Comparison of ENCODE assay signal across 22 cellular contexts in the genomic region with DNA sequence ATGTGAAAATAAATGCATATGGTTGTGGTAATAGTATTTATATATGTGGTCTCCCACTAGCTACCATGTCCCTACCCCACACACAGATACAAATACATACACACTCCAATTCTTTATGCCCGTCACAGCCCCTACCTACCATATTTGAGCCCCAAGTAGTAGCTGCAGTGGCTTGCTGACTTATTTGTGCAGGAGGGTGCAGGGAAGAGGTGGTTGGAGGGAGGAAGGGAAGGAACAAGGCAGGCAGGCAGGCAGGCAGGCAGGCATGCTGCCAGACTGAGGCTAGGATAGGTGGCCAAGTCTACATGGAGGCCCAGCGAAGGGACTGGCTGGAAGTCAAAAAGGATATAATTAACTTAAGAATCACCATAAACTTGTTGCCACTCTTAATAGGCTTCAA.
"Had no signal": no experiment of that assay in that cellular context is flagged by ENCODE, and none has a peak within 500 bp of the region (broad histone marks: within the 10 kb centered on the region; RNA-seq: fewer than 3 reads in every experiment).

No MANE protein-coding gene starts in this region.

- H3K4me3 Mint-ChIP-seq: IgD-negative memory B cell had no signal

- H3K36me3 Mint-ChIP-seq: IgD-negative memory B cell had no signal

- H3K9me3 ChIP-seq: SJCRH30 had no signal

- H3K27ac ChIP-seq: HL-60, KMS-11, RWPE1, SJCRH30 had no signal

- H3K27me3 ChIP-seq: SJCRH30 had no signal

- H3K4me3 ChIP-seq: K562, SJCRH30 had no signal

- H3K9me3 Mint-ChIP-seq: IgD-negative memory B cell had no signal

- ATAC-seq: K562, SK-N-SH treated with all-trans-retinoic acid at 6 μM for 48 hours had no signal

- H3K4me1 Mint-ChIP-seq: IgD-negative memory B cell had no signal

- H3K27ac Mint-ChIP-seq: IgD-negative memory B cell had no signal

- DNase-seq: Kasumi-1, MM.1S, NCI-H1092 treated with DMSO at 0.1 percent for 48 hours, NCI-H1436, NCI-H187, NCI-H2029, NCI-H2081 treated with DMSO at 0.1 percent for 48 hours, NCI-H2171, NCI-H226, NCI-H446, NCI-H510A, NCI-H524 treated with DMSO at 0.1 percent for 48 hours, NCI-H69, NCI-H774, SHP77 treated with DMSO at 0.1 percent for 48 hours, SJCRH30 had no signal

- H3K36me3 ChIP-seq: SJCRH30 had no signal

- H3K4me1 ChIP-seq: SJCRH30 had no signal

- H3K9ac ChIP-seq: KMS-11 had no signal

- H3K4me2 ChIP-seq: KMS-11 had no signal
